In the genomic region with DNA sequence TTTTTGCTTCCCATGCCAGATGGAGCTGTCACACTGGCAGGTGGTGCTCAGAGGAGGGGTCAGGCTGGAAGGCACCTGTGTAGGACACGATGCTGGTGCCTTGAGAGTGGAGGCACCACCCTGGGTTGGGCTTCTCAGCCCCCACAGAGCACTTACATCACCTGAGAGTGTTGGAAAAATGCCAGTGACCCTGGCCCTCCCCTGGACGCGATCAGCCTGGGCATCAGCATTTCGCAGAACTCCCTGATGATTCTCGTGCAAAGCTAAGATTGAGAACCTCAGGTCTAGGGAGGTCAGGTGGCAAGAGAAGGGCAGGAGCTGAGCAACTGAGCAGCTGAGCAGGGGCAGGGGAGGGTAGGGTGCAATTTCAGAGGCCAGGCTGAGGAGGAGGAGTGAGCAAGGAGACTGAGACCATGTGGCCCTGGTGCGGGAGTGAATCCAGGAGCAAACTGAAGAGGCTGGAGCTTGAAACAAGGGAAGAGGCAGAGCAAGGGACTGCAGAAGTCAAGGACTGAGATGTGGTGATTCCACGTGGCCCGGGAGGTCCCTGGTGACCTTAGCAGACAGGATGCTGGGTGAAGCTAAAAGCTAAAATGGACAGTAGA, we compare ENCODE assay signal across 1 cellular context.
TF ChIP-seq lines count a peak whose summit lies in the region.

No MANE protein-coding gene starts in this region.

TF ChIP-seq in K562, 482 proteins besides CTCF, POLR2A, EP300 and RAD21:
- TF ChIP-seq NFIC (IDR thresholded peaks at IDR 0.05) (0 out of 2 replicates have a peak, but pooled peaks have one; percentile 21), CBX5 (IDR thresholded peaks at IDR 0.05; ENCODE audit: borderline replicate concordance, low read depth) (no peak)
